17 cellular contexts compared by ENCODE assay signal in the genomic region with DNA sequence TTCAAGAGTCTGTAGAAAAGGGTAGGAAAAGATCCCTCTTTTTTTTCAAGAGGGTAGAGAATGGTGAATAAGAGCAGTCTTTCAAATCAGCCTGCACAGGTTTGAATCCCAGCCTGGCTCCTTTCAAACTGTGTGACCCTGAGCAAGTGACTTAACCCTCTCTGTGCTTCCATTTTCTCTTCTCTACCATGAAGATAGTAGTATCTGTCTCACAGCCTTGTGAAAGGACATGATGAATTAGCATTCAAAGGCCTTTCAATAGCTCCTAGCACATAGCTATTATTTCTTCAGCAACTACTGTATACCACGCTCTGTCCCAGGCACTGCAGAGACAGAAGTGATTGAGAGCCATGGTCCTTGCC. TPM values are rescaled to one million over a fixed set of nuclear protein-coding genes. Genes with fewer than 3 reads are reported as not detected.
A peak's percentile ranks its signal among the peaks of the same experiment; 100 is the strongest.
DNase-seq lines count a peak whose midpoint lies in the region; ATAC-seq, FAIRE-seq and TF ChIP-seq lines count a peak whose summit lies in the region.
"Had no signal": no experiment of that assay in that cellular context is flagged by ENCODE, and none has a peak within 500 bp of the region (broad histone marks: within the 10 kb centered on the region; RNA-seq: fewer than 3 reads in every experiment).

No MANE protein-coding gene starts in this region.

- 0 out of 4 replicates have a peak overlapping the region, but pooled peaks of 1 of the 2 experiments have one; percentile 27 for H4K8ac ChIP-seq in IMR-90 (ENCODE audit: low read depth in 2 of 2, low read length in 2 of 2)

- peak overlapping the region; percentile 59 for H3K4ac ChIP-seq in IMR-90 (ENCODE audit: low read depth, low read length)

- no peak for TF ChIP-seq EP300 in A549 (IDR thresholded peaks at IDR 0.05)

- H2AFZ ChIP-seq in IMR-90 (replicated peaks; ENCODE audit: low read length, poor library complexity), result peak overlapping the region; percentile 57
- peak overlapping the region; percentile 73 for H2AFZ ChIP-seq in neuron (ENCODE audit: low read depth, low read length)

- intact Hi-C loops in IMR-90 (cut with micrococcal nuclease), result no loop called here

- dilution Hi-C loops in IMR-90 (cut with HindIII; ENCODE audit: low sequenced_read_pairs, unreplicated experiment), result no loop called here

- WGBS in A549 (ENCODE audit: missing lambda C conversion rate), result 91% methylated on average over 1 of the region's 1 CpG
- WGBS in IMR-90 (ENCODE audit: extremely low coverage in 2 of 2, insufficient read length in 1 of 2), 2 experiments, result 20% methylated on average over 1 of the region's 1 CpG; no CpG with 5 or more reads in 1 of the 2 experiments
- 30 to 64% methylated on average over 1 of the region's 1 CpG for WGBS in esophagus, 2 donors

- no peaks in the 10 kb centered on the region for H3K79me1 ChIP-seq in IMR-90 (ENCODE audit: low read depth in 1 of 2, low read length in 2 of 2)

- no peaks in the 10 kb centered on the region for H4K20me1 ChIP-seq in IMR-90 (ENCODE audit: insufficient read depth, low read length)

- no peak overlapping the region for H3K56ac ChIP-seq in IMR-90 (ENCODE audit: extremely low read depth, insufficient read depth, low read length)

- DNase-seq in A549 (ENCODE audit: low read depth in 1 of 2, low spot score in 1 of 2), result no peak
- DNase-seq in IMR-90, result no peak
- DNase-seq in NCI-H2196 (lab: John Stamatoyannopoulos, UW; ENCODE audit: unreplicated experiment), result no peak
- DNase-seq in NCI-H748 treated with DMSO at 0.1 percent for 48 hours (lab: John Stamatoyannopoulos, UW), result no peak
- DNase-seq: activated CD8-positive, alpha-beta T cell treated with anti-CD3 and anti-CD28 coated beads, Interleukin-2, amount 10 ng/mL, durations not matched to agents 7 days and 5 days; stimulated activated CD4-positive, alpha-beta T cell treated with anti-CD3 and anti-CD28 coated beads, Interleukin-2, amount 100 ng/mL, for 24 hours had no signal

- no TSS peak for BruUV-seq in IMR-90 (replicated peaks; lab: Mats Ljungman, UMichigan)

- peaks cover 11% of the 10 kb centered on the region for H3K4me1 ChIP-seq in A549
- peaks cover 12% of the 10 kb centered on the region for H3K4me1 ChIP-seq in IMR-90 (ENCODE audit: control insufficient read depth, insufficient read depth, low read length)
- peaks cover 4 to 26% of the 10 kb centered on the region in 2 donors for H3K4me1 ChIP-seq in esophagus (ENCODE audit: control insufficient read depth in 2 of 2, insufficient read depth in 2 of 2, low read length in 1 of 2)
- H3K4me1 ChIP-seq in neuron (ENCODE audit: insufficient read depth, low read length), result peaks cover 27% of the 10 kb centered on the region
- H3K4me1 ChIP-seq: SJSA1 had no signal

- H3K27me3 ChIP-seq in IMR-90 (ENCODE audit: control insufficient read depth, insufficient read depth, low read length), result peaks cover 36% of the 10 kb centered on the region
- H3K27me3 ChIP-seq in esophagus (ENCODE audit: control insufficient read depth in 1 of 2, insufficient read depth in 2 of 2, low read length in 2 of 2), result no peaks in the 10 kb centered on the region
- H3K27me3 ChIP-seq in neuron (ENCODE audit: insufficient read depth, low read length), result no peaks in the 10 kb centered on the region

- H3K4me2 ChIP-seq in A549 (peak overlapping the region; percentile 50), IMR-90 (ENCODE audit: low read depth, low read length) (peak overlapping the region; percentile 54; the same call in 1 of the 2 replicates)

- H3K27ac ChIP-seq in A549 (peak overlapping the region in 1 of 2 experiments; percentile 62; a peak in 1 of 6 replicates), IMR-90 (ENCODE audit: insufficient read depth, low read length) (no peak overlapping the region), esophagus (ENCODE audit: low read depth in 2 of 2, low read length in 1 of 2) (peak overlapping the region; percentile 47 to 90)
- H3K27ac ChIP-seq: SJSA1 had no signal

- no peak for TF ChIP-seq RAD21 in A549 (conservative IDR thresholded peaks at IDR 0.05 in 1 of 2, IDR thresholded peaks at IDR 0.05 in 1 of 2)
- TF ChIP-seq RAD21 in IMR-90 (IDR thresholded peaks at IDR 0.05; ENCODE audit: low read length), result no peak

- peaks cover 3% of the 10 kb centered on the region; the same call in 1 of the 2 replicates for H3K9me1 ChIP-seq in IMR-90 (ENCODE audit: insufficient read depth, low read length)

- H3K23ac ChIP-seq in IMR-90 (ENCODE audit: low read depth, low read length), result no peak overlapping the region; the same call in 1 of the 2 replicates

- in situ Hi-C loops in IMR-90 (cut with MboI; ENCODE audit: low sequenced_read_pairs), result no loop called here

- H2BK15ac ChIP-seq in IMR-90 (ENCODE audit: low read depth, low read length), result no peak overlapping the region

- H3K9me3 ChIP-seq in A549, result no peaks in the 10 kb centered on the region
- H3K9me3 ChIP-seq in IMR-90 (ENCODE audit: control insufficient read depth, insufficient read depth, low read length), result no peaks in the 10 kb centered on the region
- no peaks in the 10 kb centered on the region for H3K9me3 ChIP-seq in esophagus (ENCODE audit: control insufficient read depth in 2 of 2, insufficient read depth in 1 of 2, low read depth in 1 of 2, low read length in 1 of 2)
- H3K9me3 ChIP-seq in neuron (ENCODE audit: low read length), result no peaks in the 10 kb centered on the region
- H3K9me3 ChIP-seq: SJSA1 had no signal

- FAIRE-seq in A549 (lab: Jason Lieb, UNC), result no peak
- FAIRE-seq: TTC549 had no signal

- no peak overlapping the region for H4K5ac ChIP-seq in IMR-90 (ENCODE audit: low read depth, low read length)

- no peak overlapping the region for H3K18ac ChIP-seq in IMR-90 (ENCODE audit: low read depth, low read length)

- ATAC-seq in A549, result peak in 1 of 2 experiments; percentile 19; a peak in 2 of 6 replicates
- ATAC-seq in IMR-90 (ENCODE audit: low read depth), result no peak
- no peak for ATAC-seq in HG02840 (IDR thresholded peaks at IDR 0.05; ENCODE audit: low FRiP score, unreplicated experiment)
- ATAC-seq in HG03354 (IDR thresholded peaks at IDR 0.05; ENCODE audit: poor library complexity, severe bottlenecking, unreplicated experiment), result no peak
- ATAC-seq: activated CD8-positive, alpha-beta T cell treated with anti-CD3 and anti-CD28 coated beads, Interleukin-2, amount 10 ng/mL, durations not matched to agents 7 days and 5 days had no signal

- H2AK9ac ChIP-seq in IMR-90 (replicated peaks; ENCODE audit: low read depth, low read length, poor library complexity), result no peak overlapping the region

- H2BK20ac ChIP-seq in IMR-90 (ENCODE audit: low read depth, low read length), result peak overlapping the region; percentile 3; the same call in 1 of the 2 replicates

- H3K36me3 ChIP-seq in IMR-90 (ENCODE audit: control insufficient read depth, insufficient read depth, low read length) (no peaks in the 10 kb centered on the region), esophagus (ENCODE audit: control insufficient read depth in 2 of 2, insufficient read depth in 2 of 2, low read length in 1 of 2) (no peaks in the 10 kb centered on the region), neuron (ENCODE audit: insufficient read depth, low read length) (no peaks in the 10 kb centered on the region)
- H3K36me3 ChIP-seq: SJSA1 had no signal

- TF ChIP-seq CTCF in A549 (IDR thresholded peaks at IDR 0.05) (no peak), IMR-90 (conservative IDR thresholded peaks at IDR 0.05; ENCODE audit: low read depth, low read length) (no peak)

- H3K4me3 ChIP-seq in A549 (no peak overlapping the region), IMR-90 (ENCODE audit: insufficient read depth, low read depth, low read length) (no peak overlapping the region), esophagus (ENCODE audit: low read depth in 1 of 2, low read length in 2 of 2) (peak overlapping the region in 1 of 2 donors; percentile 16), neuron (ENCODE audit: low read length) (no peak overlapping the region)
- H3K4me3 ChIP-seq: SJSA1 had no signal

- H2AK5ac ChIP-seq in IMR-90 (ENCODE audit: low read depth, low read length), result no peak overlapping the region; the same call in 1 of the 2 replicates

- no peak overlapping the region for H3K9ac ChIP-seq in IMR-90 (ENCODE audit: low read depth, low read length)

- H3K14ac ChIP-seq in IMR-90 (replicated peaks; ENCODE audit: low read depth, low read length), result no peak overlapping the region

- TF ChIP-seq POLR2A in A549 (IDR thresholded peaks at IDR 0.05; ENCODE audit: low read length), result no peak
- no peak for TF ChIP-seq POLR2A in IMR-90 (IDR thresholded peaks at IDR 0.05; ENCODE audit: low read depth, low read length)

- H2BK5ac ChIP-seq in IMR-90 (ENCODE audit: low read depth, low read length, poor library complexity, severe bottlenecking), result no peak overlapping the region

- no peak overlapping the region for H4K91ac ChIP-seq in IMR-90 (ENCODE audit: insufficient read depth, low read depth, low read length)

- POLR2A ChIA-PET in A549 (lab: Yijun Ruan, JAX), result no interaction called here
- POLR2A ChIA-PET in IMR-90 (lab: Charles Lee; ENCODE audit: unreplicated experiment), result no interaction called here

- H2BK120ac ChIP-seq in IMR-90 (ENCODE audit: low read depth, low read length), result peak overlapping the region; percentile 87; the same call in 1 of the 2 replicates

- CTCF ChIA-PET in A549 (lab: Yijun Ruan, JAX), result interaction anchor here (1.0 kb wide), 1 partner anchor 58 kb away, joined by 3 read pairs; no protein-coding TSS in a partner anchor
- CTCF ChIA-PET in IMR-90 (lab: Yijun Ruan, JAX), result no interaction called here

TF ChIP-seq in A549, 52 proteins besides CTCF, POLR2A, EP300 and RAD21 (continues in another document):
- TF ChIP-seq TFCP2L1 (CRISPR knock-in tag; IDR thresholded peaks at IDR 0.05) (no peak), SREBF2 (IDR thresholded peaks at IDR 0.05) (no peak), HDAC2 (IDR thresholded peaks at IDR 0.05) (no peak), CHD2 (IDR thresholded peaks at IDR 0.05; ENCODE audit: low read length, partially characterized antibody) (no peak), NPAS2 (CRISPR knock-in tag; IDR thresholded peaks at IDR 0.05; ENCODE audit: borderline replicate concordance) (no peak)

TF ChIP-seq in IMR-90, 13 proteins besides CTCF, POLR2A, EP300 and RAD21:
- TF ChIP-seq MAZ (IDR thresholded peaks at IDR 0.05; ENCODE audit: borderline replicate concordance, low read depth, low read length) (no peak), CHD1 (IDR thresholded peaks at IDR 0.05; ENCODE audit: low read depth, low read length) (no peak), MAFK (IDR thresholded peaks at IDR 0.05; ENCODE audit: low read depth, low read length) (no peak)

RNA-seq across cellular contexts. Expression of gene LEP, which starts 25.4 kb away (rescaled TPM):
- polyA plus RNA-seq in A549 (2011; rRNA removed) (not detected in 2 replicates), A549 (2017; fragmentation: RNase III; extraction: RNeasy Plus Mini Kit Qiagen cat#74134 plus additional on column Dnase treatment) (not detected in 3 replicates), IMR-90 (2012; rRNA removed) (not detected in 2 replicates), esophagus (under 1 TPM; 0.02 TPM)
- polyA plus RNA-seq in A549 (2012; cell fraction: cytosol; rRNA removed), result not detected in 2 replicates
- not detected in 2 replicates for polyA plus RNA-seq in A549 (2012; cell fraction: nucleus; rRNA removed)
- polyA minus RNA-seq in A549 (2011; rRNA and poly(A)+ RNA removed), result not detected in 2 replicates
- total RNA-seq in IMR-90 (2012; rRNA removed), result not detected in 2 replicates
- polyA plus RNA-seq in IMR-90 (2012; cell fraction: cytosol; rRNA removed), result not detected in 2 replicates
- polyA plus RNA-seq in IMR-90 (2012; cell fraction: nucleus; rRNA removed; ENCODE audit: low replicate concordance), result not detected in 2 replicates
- total RNA-seq: activated CD8-positive, alpha-beta T cell treated with anti-CD3 and anti-CD28 coated beads, Interleukin-2, amount 10 ng/mL, durations not matched to agents 7 days and 5 days; mononuclear cell; progenitor cell of endocrine pancreas; SJSA1; urinary bladder had no signal
- polyA plus RNA-seq: AG04450, IgD-negative memory B cell had no signal
